In genomic region chrX:13014111-13015094, GRCh38 we compare ENCODE assay signal across 10 cellular contexts. TPM values are rescaled to one million over a fixed set of nuclear protein-coding genes. Genes with fewer than 3 reads are reported as not detected.
A peak's percentile ranks its signal among the peaks of the same experiment; 100 is the strongest.
DNase-seq lines count a peak whose midpoint lies in the region; ATAC-seq, FAIRE-seq and TF ChIP-seq lines count a peak whose summit lies in the region.
"Had no signal": no experiment of that assay in that cellular context is flagged by ENCODE, and none has a peak within 500 bp of the region (broad histone marks: within the 10 kb centered on the region; RNA-seq: fewer than 3 reads in every experiment).

No MANE protein-coding gene starts in this region.

- H3K9me3 ChIP-seq in K562 (replicated peaks; ENCODE audit: control insufficient read depth, insufficient read depth, low read depth, low read length) (no peaks in the 10 kb centered on the region), ovary (no peaks in the 10 kb centered on the region)

- H3K4me3 ChIP-seq in K562 (no peak overlapping the region), ovary (no peak overlapping the region)

- H3K36me3 Mint-ChIP-seq in natural killer cell treated with Interleukin-12 subunit alpha and Interleukin-12 subunit beta and Interleukin-15 and Interleukin-18, amount 100 ng/mL, for 72 hours = no peaks in the 10 kb centered on the region
- H3K36me3 Mint-ChIP-seq in natural killer cell = no peaks in the 10 kb centered on the region

- peak overlapping the region; percentile 93 for H2AFZ ChIP-seq in K562 (ENCODE audit: low read depth, low read length)

- peaks cover 0 to 33% of the 10 kb centered on the region in 2 donors for H3K27me3 Mint-ChIP-seq in natural killer cell treated with Interleukin-12 subunit alpha and Interleukin-12 subunit beta and Interleukin-15 and Interleukin-18, amount 100 ng/mL, for 72 hours
- H3K27me3 Mint-ChIP-seq in natural killer cell (ENCODE audit: low read depth in 2 of 2) = peaks cover 0 to 30% of the 10 kb centered on the region in 2 donors

- no peaks in the 10 kb centered on the region for H3K9me3 Mint-ChIP-seq in natural killer cell treated with Interleukin-12 subunit alpha and Interleukin-12 subunit beta and Interleukin-15 and Interleukin-18, amount 100 ng/mL, for 72 hours
- no peaks in the 10 kb centered on the region for H3K9me3 Mint-ChIP-seq in natural killer cell

- peak; percentile 46 for FAIRE-seq in K562 (lab: Jason Lieb, UNC)
- FAIRE-seq: bronchial epithelial cell had no signal

- peaks cover 17 to 29% of the 10 kb centered on the region in 2 donors for H3K4me1 Mint-ChIP-seq in natural killer cell treated with Interleukin-12 subunit alpha and Interleukin-12 subunit beta and Interleukin-15 and Interleukin-18, amount 100 ng/mL, for 72 hours (ENCODE audit: low read depth in 2 of 2)
- peaks cover 5 to 7% of the 10 kb centered on the region in 2 donors for H3K4me1 Mint-ChIP-seq in natural killer cell

- H3K27me3 ChIP-seq in K562 (ENCODE audit: control insufficient read depth in 2 of 2, insufficient read depth in 2 of 2, low read length in 2 of 2) = no peaks in the 10 kb centered on the region
- no peaks in the 10 kb centered on the region for H3K27me3 ChIP-seq in ovary

- H3K9me1 ChIP-seq in K562 (ENCODE audit: control insufficient read depth, insufficient read depth, low read length) = no peaks in the 10 kb centered on the region

- CTCF ChIA-PET in K562 (lab: Yijun Ruan, JAX; ENCODE audit: low intra/inter-chr PET ratio) = no interaction called here

- 5% methylated on average over 7 of the region's 7 CpGs for WGBS in K562 (ENCODE audit: insufficient coverage, low coverage, missing lambda C conversion rate)
- 22 to 42% (median 30%) methylated on average over 7 of the region's 7 CpGs for WGBS in ovary, 3 donors

- H3K9ac ChIP-seq in K562 (ENCODE audit: insufficient read depth in 1 of 2, low read depth in 2 of 2, low read length in 2 of 2) = peak overlapping the region in 1 of 2 experiments; percentile 31; a peak in 1 of 4 replicates

- BruUV-seq in K562 (replicated peaks; lab: Mats Ljungman, UMichigan) = no TSS peak

- H3K27ac ChIP-seq in K562 (ENCODE audit: extremely low read depth, low read depth, low read length) (peak overlapping the region; percentile 61; the same call in 2 of the 3 replicates), ovary (peak overlapping the region in 1 of 2 donors; percentile 71)

- H3K4me1 ChIP-seq in K562 (replicated peaks in 1 of 2; ENCODE audit: control insufficient read depth in 2 of 2, insufficient read depth in 2 of 2, low read length in 2 of 2) (peaks cover 0 to 17% of the 10 kb centered on the region in 2 experiments; a peak in 3 of 5 replicates), ovary (ENCODE audit: insufficient read depth) (peaks cover 3% of the 10 kb centered on the region)

- no peak for TF ChIP-seq RAD21 in K562 (CRISPR knock-in tag; conservative IDR thresholded peaks at IDR 0.05 in 1 of 2, IDR thresholded peaks at IDR 0.05 in 1 of 2)

- H3K27ac Mint-ChIP-seq in natural killer cell treated with Interleukin-12 subunit alpha and Interleukin-12 subunit beta and Interleukin-15 and Interleukin-18, amount 100 ng/mL, for 72 hours = peak overlapping the region; percentile 86 to 91
- H3K27ac Mint-ChIP-seq in natural killer cell = no peak overlapping the region

- no peaks in the 10 kb centered on the region for H4K20me1 ChIP-seq in K562 (replicated peaks; ENCODE audit: control insufficient read depth, insufficient read depth, low read length)

- POLR2A ChIA-PET in K562 (lab: Yijun Ruan, JAX) = interaction anchor here (0.7 kb wide), 1 partner anchor 40 kb away, joined by 3 read pairs; the partner anchor contains the start of gene TMSB4X

- ATAC-seq in natural killer cell treated with Interleukin-12 subunit alpha and Interleukin-12 subunit beta and Interleukin-15 and Interleukin-18, amount 100 ng/mL, for 72 hours = no peak
- no peak for ATAC-seq in natural killer cell
- ATAC-seq in HG03342 (IDR thresholded peaks at IDR 0.05; ENCODE audit: unreplicated experiment) = peak; percentile 35
- ATAC-seq in K562 = peak; percentile 78

- H3K4me3 Mint-ChIP-seq in natural killer cell treated with Interleukin-12 subunit alpha and Interleukin-12 subunit beta and Interleukin-15 and Interleukin-18, amount 100 ng/mL, for 72 hours = peak overlapping the region; percentile 77
- no peak overlapping the region for H3K4me3 Mint-ChIP-seq in natural killer cell

- TF ChIP-seq POLR2A in K562 (conservative IDR thresholded peaks at IDR 0.05) (no peak), ovary (IDR thresholded peaks at IDR 0.05) (no peak)

- no peak for TF ChIP-seq CTCF in natural killer cell (IDR thresholded peaks at IDR 0.05)
- no peak for TF ChIP-seq CTCF in K562 (IDR thresholded peaks at IDR 0.05 in 2 of 3, conservative IDR thresholded peaks at IDR 0.05 in 1 of 3; ENCODE audit: insufficient read depth in 2 of 3, low read depth in 1 of 3, low read length in 3 of 3)
- no peak for TF ChIP-seq CTCF in ovary (IDR thresholded peaks at IDR 0.05)

- TF ChIP-seq EP300 in K562 (IDR thresholded peaks at IDR 0.05; ENCODE audit: low read length) (no peak), ovary (IDR thresholded peaks at IDR 0.05) (no peak)

- no peak for DNase-seq in natural killer cell treated with Interleukin-12 subunit alpha and Interleukin-12 subunit beta and Interleukin-15 and Interleukin-18, amount 100 ng/mL, for 72 hours (ENCODE audit: low spot score)
- DNase-seq in natural killer cell = no peak
- DNase-seq in K562 (ENCODE audit: extremely low read depth in 1 of 4, low spot score in 3 of 4) = peak in 3 of 4 experiments; percentile 11 to 16 (median 16)
- no peak for DNase-seq in ovary
- no peak for DNase-seq in cerebellar nuclear complex (lab: John Stamatoyannopoulos, UW)
- DNase-seq in dedifferentiated amniotic fluid mesenchymal stem cell (ENCODE audit: extremely low spot score) = no peak
- no peak for DNase-seq in ACHN
- DNase-seq: NCI-H1417 treated with DMSO at 0.1 percent for 48 hours had no signal

- no peaks in the 10 kb centered on the region for H3K79me2 ChIP-seq in K562 (ENCODE audit: control insufficient read depth, insufficient read depth, low read length)

- intact Hi-C loops in natural killer cell (cut with micrococcal nuclease) = no loop called here
- intact Hi-C loops in K562 (cut with micrococcal nuclease) = no loop called here
- intact Hi-C loops in ovary (cut with DNase I) = no loop called here

- no peaks in the 10 kb centered on the region for H3K36me3 ChIP-seq in K562 (ENCODE audit: control insufficient read depth, insufficient read depth, low read length)
- H3K36me3 ChIP-seq in ovary = no peaks in the 10 kb centered on the region

- H3K4me2 ChIP-seq in K562 (ENCODE audit: insufficient read depth, low read length) = peak overlapping the region; percentile 56

- in situ Hi-C loops in K562 (cut with MboI) = no loop called here
- in situ Hi-C loops in ACHN (cut with HindIII; ENCODE audit: low pct_ligation_motif_present, low pct_unique_long_range_greater_than_20kb, low sequenced_read_pairs) = no loop called here

TF ChIP-seq in K562, 482 proteins besides CTCF, POLR2A, EP300 and RAD21 (continues in another document):
- TF ChIP-seq NFE2 (IDR thresholded peaks at IDR 0.05; ENCODE audit: low read depth) = peak; percentile 35; the same call in 1 of the 2 replicates

RNA-seq across cellular contexts. Expression of gene FAM9C, which starts 30.0 kb away (rescaled TPM):
- not detected for total RNA-seq in natural killer cell treated with Interleukin-12 subunit alpha and Interleukin-12 subunit beta and Interleukin-15 and Interleukin-18, amount 100 ng/mL, for 72 hours
- total RNA-seq in natural killer cell (not detected), K562 (2014; rRNA removed) (not detected in 2 replicates), K562 (2014; rRNA removed; fragmentation: Illumina TruSeq; extraction: Trizol) (not detected in 2 replicates), K562 (2015; rRNA removed; fragmentation: Illumina TruSeq; extraction: Trizol) (not detected in 2 replicates), K562 (2021) (not detected in 2 replicates), ovary (1 to 10 TPM in 1 of 7 donors, under 1 TPM in 3, not detected in 3; 0.10 to 1.0 (median 0.74) TPM)
- not detected in 2 replicates for total RNA-seq in K562 (2011; cell fraction: chromatin; rRNA removed; ENCODE audit: low replicate concordance)
- total RNA-seq in K562 (2011; cell fraction: nucleolus; rRNA removed) = not detected in 2 replicates
- total RNA-seq in K562 (2011; cell fraction: nucleoplasm; rRNA removed) = not detected in 2 replicates
- polyA plus RNA-seq in K562 (2011; rRNA removed) (not detected in 2 replicates), K562 (2014; fragmentation: Illumina TruSeq; extraction: Trizol) (not detected in 2 replicates), K562 (2014; fragmentation: Nextera tagmentation; extraction: Ambion mirVana) (not detected), K562 (2014; rRNA removed) (not detected in 2 replicates), ovary (1 to 10 TPM in 1 of 2 donors, not detected in 1; 1.6 TPM)
- polyA plus RNA-seq in K562 (2011; cell fraction: cytosol; rRNA removed) = not detected in 2 replicates
- not detected in 2 replicates for polyA plus RNA-seq in K562 (2011; cell fraction: nucleus; rRNA removed)
- polyA plus RNA-seq in K562 (2012) = not detected in 2 replicates
- polyA minus RNA-seq in K562 (2011; rRNA and poly(A)+ RNA removed) = not detected in 2 replicates
- polyA minus RNA-seq in K562 (2011; cell fraction: cytosol; rRNA and poly(A)+ RNA removed) = not detected in 2 replicates
- polyA minus RNA-seq in K562 (2011; cell fraction: nucleus; rRNA and poly(A)+ RNA removed) = not detected in 2 replicates
- total RNA-seq: bronchial epithelial cell had no signal

RNA-seq across cellular contexts. Expression of gene TMSB4X, which starts 39.5 kb away (rescaled TPM):
- 1,000 to 10,000 TPM; 2,674 to 5,601 TPM for total RNA-seq in natural killer cell treated with Interleukin-12 subunit alpha and Interleukin-12 subunit beta and Interleukin-15 and Interleukin-18, amount 100 ng/mL, for 72 hours
- total RNA-seq in natural killer cell = 1,000 to 10,000 TPM; 5,049 to 6,005 (median 5,892) TPM
- 101 and 112 TPM in 2 replicates for total RNA-seq in K562 (2011; cell fraction: chromatin; rRNA removed; ENCODE audit: low replicate concordance)
- total RNA-seq in K562 (2011; cell fraction: nucleolus; rRNA removed) = 168 and 187 TPM in 2 replicates
- total RNA-seq in K562 (2011; cell fraction: nucleoplasm; rRNA removed) = 227 and 306 TPM in 2 replicates
- 1,035 and 1,094 TPM in 2 replicates for total RNA-seq in K562 (2014; rRNA removed)
- 1,529 and 1,745 TPM in 2 replicates for total RNA-seq in K562 (2014; rRNA removed; fragmentation: Illumina TruSeq; extraction: Trizol)
- total RNA-seq in K562 (2015; rRNA removed; fragmentation: Illumina TruSeq; extraction: Trizol) = 1,145 and 1,178 TPM in 2 replicates
- 1,266 and 1,292 TPM in 2 replicates for total RNA-seq in K562 (2021)
- 1,337 and 1,853 TPM in 2 replicates for polyA plus RNA-seq in K562 (2011; rRNA removed)
- 358 and 852 TPM in 2 replicates for polyA plus RNA-seq in K562 (2011; cell fraction: cytosol; rRNA removed)
- polyA plus RNA-seq in K562 (2011; cell fraction: nucleus; rRNA removed) = 404 and 705 TPM in 2 replicates
- polyA plus RNA-seq in K562 (2012) = 2,539 and 2,674 TPM in 2 replicates
- polyA plus RNA-seq in K562 (2014; fragmentation: Illumina TruSeq; extraction: Trizol) = 1,680 and 2,424 TPM in 2 replicates
- 1,000 to 10,000 TPM; 1,688 to 2,035 TPM for polyA plus RNA-seq in K562 (2014; fragmentation: Nextera tagmentation; extraction: Ambion mirVana)
- 1,576 and 1,785 TPM in 2 replicates for polyA plus RNA-seq in K562 (2014; rRNA removed)
- polyA minus RNA-seq in K562 (2011; rRNA and poly(A)+ RNA removed) = 876 and 1,337 TPM in 2 replicates
- polyA minus RNA-seq in K562 (2011; cell fraction: cytosol; rRNA and poly(A)+ RNA removed) = 265 and 346 TPM in 2 replicates
- 112 and 295 TPM in 2 replicates for polyA minus RNA-seq in K562 (2011; cell fraction: nucleus; rRNA and poly(A)+ RNA removed)
- 1,000 to 10,000 TPM; 1,993 to 2,559 (median 2,105) TPM for total RNA-seq in ovary
- 1,000 to 10,000 TPM; 3,725 to 5,006 TPM for polyA plus RNA-seq in ovary

Comparison
In these comparisons a context has a peak if more than half of its experiments do, and no peak if none do; other contexts are left out.
1. H3K27ac Mint-ChIP-seq: peak in natural killer cell treated with Interleukin-12 subunit alpha and Interleukin-12 subunit beta and Interleukin-15 and Interleukin-18, amount 100 ng/mL, for 72 hours (2 of 2); none in natural killer cell (0 of 2).
2. ATAC-seq: peak in HG03342 (single experiment) and K562 (single experiment); none in natural killer cell treated with Interleukin-12 subunit alpha and Interleukin-12 subunit beta and Interleukin-15 and Interleukin-18, amount 100 ng/mL, for 72 hours (0 of 2) and natural killer cell (0 of 3).
3. DNase-seq: peak in K562 (3 of 4); none in natural killer cell treated with Interleukin-12 subunit alpha and Interleukin-12 subunit beta and Interleukin-15 and Interleukin-18, amount 100 ng/mL, for 72 hours (single experiment), natural killer cell (single experiment), ovary (0 of 5), cerebellar nuclear complex (0 of 2), dedifferentiated amniotic fluid mesenchymal stem cell (single experiment) and ACHN (single experiment).